22 cellular contexts compared by ENCODE assay signal in genomic region chr6:49772296-49772695, GRCh38. TPM values are rescaled to one million over a fixed set of nuclear protein-coding genes. Genes with fewer than 3 reads are reported as not detected.
DNase-seq lines count a peak whose midpoint lies in the region; ATAC-seq and TF ChIP-seq lines count a peak whose summit lies in the region.
"Had no signal": no experiment of that assay in that cellular context is flagged by ENCODE, and none has a peak within 500 bp of the region (broad histone marks: within the 10 kb centered on the region; RNA-seq: fewer than 3 reads in every experiment).

No MANE protein-coding gene starts in this region.

- no peaks in the 10 kb centered on the region for H3K27me3 Mint-ChIP-seq in Caco-2 (ENCODE audit: insufficient read depth, unreplicated experiment)
- H3K27me3 Mint-ChIP-seq in endodermal cell (ENCODE audit: insufficient read depth), result no peaks in the 10 kb centered on the region
- H3K27me3 Mint-ChIP-seq in Calu3 (ENCODE audit: unreplicated experiment), result no peaks in the 10 kb centered on the region
- H3K27me3 Mint-ChIP-seq: CD4-positive, CD25-positive, alpha-beta regulatory T cell; CD8-positive, alpha-beta memory T cell; IgD-negative memory B cell had no signal

- intact Hi-C loops in Caco-2 (cut with micrococcal nuclease; ENCODE audit: unreplicated experiment) (no loop called here), left ventricle myocardium inferior (cut with micrococcal nuclease) (no loop called here), Calu3 (cut with micrococcal nuclease; ENCODE audit: unreplicated experiment) (no loop called here)

- DNase-seq in Caco-2 (peak; percentile 32 to 71), OCI-M1 (lab: John Stamatoyannopoulos, UW) (peak; percentile 45), endodermal cell (no peak), left ventricle myocardium inferior (no peak), Calu3 (no peak), amniotic stem cell (lab: John Stamatoyannopoulos, UW) (no peak)
- DNase-seq: 8988T; BE2C; C1 segment of cervical spinal cord; CD4-positive, CD25-positive, alpha-beta regulatory T cell; CD8-positive, alpha-beta memory T cell; COR-L47; DMS153; DMS79; GF-D8; H9 had no signal

- H3K4me1 ChIP-seq in Caco-2, result peaks cover 10% of the 10 kb centered on the region; the same call in 1 of the 2 replicates
- no peaks in the 10 kb centered on the region for H3K4me1 ChIP-seq in endodermal cell (ENCODE audit: control insufficient read depth, insufficient read depth, low read length)
- no peaks in the 10 kb centered on the region for H3K4me1 ChIP-seq in mesodermal cell (ENCODE audit: control insufficient read depth, insufficient read depth, low read length, poor library complexity, severe bottlenecking)
- H3K4me1 ChIP-seq in left ventricle myocardium inferior, result no peaks in the 10 kb centered on the region
- H3K4me1 ChIP-seq: BE2C had no signal

- H3K27ac ChIP-seq in endodermal cell (ENCODE audit: low read depth, low read length), result no peak overlapping the region
- peak overlapping the region; percentile 36 for H3K27ac ChIP-seq in mesodermal cell (ENCODE audit: low read depth, low read length, severe bottlenecking)
- H3K27ac ChIP-seq in left ventricle myocardium inferior (replicated peaks), result no peak overlapping the region

- BruUV-seq in Caco-2 (replicated peaks; lab: Mats Ljungman, UMichigan) (no TSS peak), Calu3 (replicated peaks; lab: Mats Ljungman, UMichigan) (no TSS peak)

- H3K4me3 ChIP-seq in Caco-2 (ENCODE audit: low read depth, low read length), result no peak overlapping the region
- peak overlapping the region; percentile 18 for H3K4me3 ChIP-seq in endodermal cell (ENCODE audit: low read length)
- H3K4me3 ChIP-seq in mesodermal cell (ENCODE audit: extremely low read depth, insufficient read depth, low read length, poor library complexity, severe bottlenecking), result no peak overlapping the region
- no peak overlapping the region for H3K4me3 ChIP-seq in left ventricle myocardium inferior

- ATAC-seq in GM19397 (IDR thresholded peaks at IDR 0.05; ENCODE audit: unreplicated experiment), result no peak
- ATAC-seq: HepG2 had no signal

- CTCF ChIA-PET in Caco-2 (lab: Charles Lee), result no interaction called here
- CTCF ChIA-PET in Calu3 (lab: Charles Lee), result no interaction called here

- WGBS in endodermal cell (ENCODE audit: insufficient coverage in 1 of 2, insufficient read length in 1 of 2), 2 experiments, result 42 to 72% methylated on average over 2 to 5 of the region's 5 CpGs
- 44% methylated on average over 4 of the region's 5 CpGs; no CpG with 5 or more reads in 1 of the 2 experiments for WGBS in mesodermal cell (ENCODE audit: insufficient coverage in 2 of 2), 2 experiments

- H3K9me3 Mint-ChIP-seq in Caco-2 (ENCODE audit: unreplicated experiment) (peaks cover 15% of the 10 kb centered on the region), endodermal cell (peaks cover 11% of the 10 kb centered on the region), Calu3 (ENCODE audit: low read depth, unreplicated experiment) (no peaks in the 10 kb centered on the region)

- peak overlapping the region; percentile 31 for H3K4me3 Mint-ChIP-seq in Caco-2 (ENCODE audit: unreplicated experiment)
- H3K4me3 Mint-ChIP-seq in endodermal cell, result no peak overlapping the region
- no peak overlapping the region for H3K4me3 Mint-ChIP-seq in Calu3 (ENCODE audit: low read depth, unreplicated experiment)
- H3K4me3 Mint-ChIP-seq: CD4-positive, CD25-positive, alpha-beta regulatory T cell; CD8-positive, alpha-beta memory T cell; H9; IgD-negative memory B cell had no signal

- H3K9me3 ChIP-seq in Caco-2 (peaks cover 8% of the 10 kb centered on the region; the same call in 1 of the 2 replicates), endodermal cell (ENCODE audit: control insufficient read depth, low read length) (peaks cover 17% of the 10 kb centered on the region), mesodermal cell (ENCODE audit: control insufficient read depth, low read length) (no peaks in the 10 kb centered on the region), left ventricle myocardium inferior (replicated peaks) (no peaks in the 10 kb centered on the region)
- H3K9me3 ChIP-seq: BE2C had no signal

- H3K27me3 ChIP-seq in Caco-2 (replicated peaks; ENCODE audit: control insufficient read depth, insufficient read depth, low read length) (no peaks in the 10 kb centered on the region), endodermal cell (ENCODE audit: control insufficient read depth, insufficient read depth, low read length, poor library complexity, severe bottlenecking) (no peaks in the 10 kb centered on the region), left ventricle myocardium inferior (ENCODE audit: low read depth) (no peaks in the 10 kb centered on the region)
- H3K27me3 ChIP-seq: BE2C had no signal

- POLR2A ChIA-PET in Caco-2 (lab: Charles Lee), result no interaction called here

- peaks cover 8% of the 10 kb centered on the region for H3K4me1 Mint-ChIP-seq in Caco-2 (ENCODE audit: low read depth, unreplicated experiment)
- no peaks in the 10 kb centered on the region for H3K4me1 Mint-ChIP-seq in endodermal cell
- H3K4me1 Mint-ChIP-seq in Calu3 (ENCODE audit: low read depth, unreplicated experiment), result no peaks in the 10 kb centered on the region
- H3K4me1 Mint-ChIP-seq: CD4-positive, CD25-positive, alpha-beta regulatory T cell; CD8-positive, alpha-beta memory T cell; H9; IgD-negative memory B cell had no signal

- no peak overlapping the region for H3K9ac ChIP-seq in endodermal cell (ENCODE audit: extremely low read depth, low read length, poor library complexity, severe bottlenecking)

- H3K36me3 ChIP-seq in Caco-2 (ENCODE audit: control insufficient read depth, insufficient read depth, low read length), result no peaks in the 10 kb centered on the region
- no peaks in the 10 kb centered on the region for H3K36me3 ChIP-seq in endodermal cell (ENCODE audit: control insufficient read depth, insufficient read depth, low read length)
- no peaks in the 10 kb centered on the region for H3K36me3 ChIP-seq in mesodermal cell (ENCODE audit: control insufficient read depth, insufficient read depth, low read length)
- H3K36me3 ChIP-seq in left ventricle myocardium inferior, result no peaks in the 10 kb centered on the region
- H3K36me3 ChIP-seq: BE2C had no signal

- H3K27ac Mint-ChIP-seq in Caco-2 (ENCODE audit: unreplicated experiment) (peak overlapping the region; percentile 42), endodermal cell (no peak overlapping the region), Calu3 (ENCODE audit: unreplicated experiment) (no peak overlapping the region)
- H3K27ac Mint-ChIP-seq: CD4-positive, CD25-positive, alpha-beta regulatory T cell; CD8-positive, alpha-beta memory T cell; H9 had no signal

- TF ChIP-seq CTCF in Caco-2 (IDR thresholded peaks at IDR 0.05; ENCODE audit: insufficient read depth in 1 of 2, low read depth in 1 of 2, low read length in 1 of 2, severe bottlenecking in 1 of 2, unreplicated experiment in 1 of 2) (no peak), endodermal cell (conservative IDR thresholded peaks at IDR 0.05) (no peak), left ventricle myocardium inferior (IDR thresholded peaks at IDR 0.05; ENCODE audit: borderline replicate concordance) (no peak), Calu3 (IDR thresholded peaks at IDR 0.05; ENCODE audit: unreplicated experiment) (no peak)

- H3K36me3 Mint-ChIP-seq in Caco-2 (ENCODE audit: insufficient read depth, unreplicated experiment), result peaks cover 6% of the 10 kb centered on the region
- peaks cover 6% of the 10 kb centered on the region for H3K36me3 Mint-ChIP-seq in endodermal cell (ENCODE audit: low read depth)
- H3K36me3 Mint-ChIP-seq in Calu3 (ENCODE audit: insufficient read depth, unreplicated experiment), result no peaks in the 10 kb centered on the region
- H3K36me3 Mint-ChIP-seq: CD4-positive, CD25-positive, alpha-beta regulatory T cell; CD8-positive, alpha-beta memory T cell had no signal

RNA-seq across cellular contexts. Expression of gene PGK2, which starts 14.8 kb away (rescaled TPM):
- total RNA-seq in Caco-2 (2022), result not detected in 2 replicates
- not detected for total RNA-seq in endodermal cell
- not detected for polyA plus RNA-seq in endodermal cell (2013, experiment 1 of 2)
- not detected for polyA plus RNA-seq in endodermal cell (2013, experiment 2 of 2)
- polyA plus RNA-seq in mesodermal cell (2013, experiment 1 of 2), result not detected
- not detected for polyA plus RNA-seq in mesodermal cell (2013, experiment 2 of 2)
- total RNA-seq in left ventricle myocardium inferior, result not detected
- total RNA-seq in Calu3 (2022), result not detected in 2 replicates
- total RNA-seq: CD4-positive, CD25-positive, alpha-beta regulatory T cell; CD8-positive, alpha-beta memory T cell; Daoy; H1; H9; HepG2 had no signal
- polyA plus RNA-seq: CD4-positive, CD25-positive, alpha-beta regulatory T cell; CD8-positive, alpha-beta memory T cell; H1; HepG2; IgD-negative memory B cell had no signal

RNA-seq across cellular contexts. Expression of gene CRISP3, which starts 28.1 kb away (rescaled TPM):
- total RNA-seq in Caco-2 (2022), result not detected in 2 replicates
- not detected for total RNA-seq in endodermal cell
- not detected for polyA plus RNA-seq in endodermal cell (2013, experiment 1 of 2)
- not detected for polyA plus RNA-seq in endodermal cell (2013, experiment 2 of 2)
- polyA plus RNA-seq in mesodermal cell (2013, experiment 1 of 2), result not detected
- not detected for polyA plus RNA-seq in mesodermal cell (2013, experiment 2 of 2)
- total RNA-seq in left ventricle myocardium inferior, result not detected
- total RNA-seq in Calu3 (2022), result 1.5 and 7.0 TPM in 2 replicates
- total RNA-seq: CD4-positive, CD25-positive, alpha-beta regulatory T cell; CD8-positive, alpha-beta memory T cell; Daoy; H1; H9; HepG2 had no signal
- polyA plus RNA-seq: CD4-positive, CD25-positive, alpha-beta regulatory T cell; CD8-positive, alpha-beta memory T cell; H1; HepG2; IgD-negative memory B cell had no signal

RNA-seq across cellular contexts. Expression of gene CRISP2, which starts 59.0 kb away (rescaled TPM):
- total RNA-seq in Caco-2 (2022), result not detected in 2 replicates
- not detected for total RNA-seq in endodermal cell
- not detected for polyA plus RNA-seq in endodermal cell (2013, experiment 1 of 2)
- polyA plus RNA-seq in endodermal cell (2013, experiment 2 of 2), result not detected
- polyA plus RNA-seq in mesodermal cell (2013, experiment 1 of 2), result not detected
- not detected for polyA plus RNA-seq in mesodermal cell (2013, experiment 2 of 2)
- total RNA-seq in left ventricle myocardium inferior, result not detected
- total RNA-seq in Calu3 (2022), result not detected in 2 replicates
- total RNA-seq: CD4-positive, CD25-positive, alpha-beta regulatory T cell; CD8-positive, alpha-beta memory T cell; H1; H9; HepG2 had no signal
- polyA plus RNA-seq: CD4-positive, CD25-positive, alpha-beta regulatory T cell; CD8-positive, alpha-beta memory T cell; HepG2; IgD-negative memory B cell had no signal

Comparison
In these comparisons a context has a peak if more than half of its experiments do, and no peak if none do; other contexts are left out.
1. DNase-seq: peak in Caco-2 (2 of 2) and OCI-M1 (single experiment); none in endodermal cell (single experiment), left ventricle myocardium inferior (single experiment), Calu3 (single experiment) and amniotic stem cell (single experiment).